Comparison of ENCODE assay signal across 8 cellular contexts in genomic region chr11:46826310-46827044, GRCh38. TPM values are rescaled to one million over a fixed set of nuclear protein-coding genes. Genes with fewer than 3 reads are reported as not detected.
DNase-seq lines count a peak whose midpoint lies in the region; ATAC-seq and TF ChIP-seq lines count a peak whose summit lies in the region.

No MANE protein-coding gene starts in this region.

- H3K27ac Mint-ChIP-seq in activated T-helper 17 cell treated with anti-CD3 and anti-CD28 coated beads, Interleukin-2, amount 50 U/mL, for 72 hours: peak overlapping the region; percentile 58
- peak overlapping the region in 4 of 6 donors; percentile 9 to 79 (median 63) for H3K27ac Mint-ChIP-seq in naive B cell
- peak overlapping the region; percentile 63 for H3K27ac Mint-ChIP-seq in stimulated activated effector memory CD8-positive, alpha-beta T cell treated with anti-CD3 and anti-CD28 coated beads, Interleukin-12 subunit alpha, Interleukin-12 subunit beta, amount 100 ng/mL, for 72 hours

- H3K4me1 Mint-ChIP-seq in activated T-helper 17 cell treated with anti-CD3 and anti-CD28 coated beads, Interleukin-2, amount 50 U/mL, for 72 hours: peaks cover 27% of the 10 kb centered on the region
- H3K4me1 Mint-ChIP-seq in naive B cell: peaks cover 15 to 19% (median 18%) of the 10 kb centered on the region in 3 donors
- H3K4me1 Mint-ChIP-seq in stimulated activated effector memory CD8-positive, alpha-beta T cell treated with anti-CD3 and anti-CD28 coated beads, Interleukin-12 subunit alpha, Interleukin-12 subunit beta, amount 100 ng/mL, for 72 hours: peaks cover 21% of the 10 kb centered on the region

- ATAC-seq in GM18861 (IDR thresholded peaks at IDR 0.05; ENCODE audit: unreplicated experiment): peak; percentile 81
- peak; percentile 98 for ATAC-seq in HG03108 (IDR thresholded peaks at IDR 0.05; ENCODE audit: unreplicated experiment)
- peak; percentile 99 for ATAC-seq in activated T-helper 17 cell treated with anti-CD3 and anti-CD28 coated beads, Interleukin-2, amount 50 U/mL, for 72 hours (replicated peaks)
- ATAC-seq in naive B cell (ENCODE audit: low read depth in 2 of 2): peak; percentile 100
- peak; percentile 100 for ATAC-seq in stimulated activated effector memory CD8-positive, alpha-beta T cell treated with anti-CD3 and anti-CD28 coated beads, Interleukin-12 subunit alpha, Interleukin-12 subunit beta, amount 100 ng/mL, for 72 hours

- DNase-seq in OCI-M1 (lab: John Stamatoyannopoulos, UW) (peak; percentile 89), fibroblast of mammary gland (ENCODE audit: low read depth) (peak; percentile 68), naive B cell (peak; percentile 69)
- peak; percentile 57 to 74 for DNase-seq in stimulated activated effector memory CD8-positive, alpha-beta T cell treated with anti-CD3 and anti-CD28 coated beads, Interleukin-12 subunit alpha, Interleukin-12 subunit beta, amount 100 ng/mL, for 72 hours (ENCODE audit: low spot score in 2 of 2)

- H3K9me3 Mint-ChIP-seq in activated T-helper 17 cell treated with anti-CD3 and anti-CD28 coated beads, Interleukin-2, amount 50 U/mL, for 72 hours: no peaks in the 10 kb centered on the region
- no peaks in the 10 kb centered on the region for H3K9me3 Mint-ChIP-seq in naive B cell
- H3K9me3 Mint-ChIP-seq in stimulated activated effector memory CD8-positive, alpha-beta T cell treated with anti-CD3 and anti-CD28 coated beads, Interleukin-12 subunit alpha, Interleukin-12 subunit beta, amount 100 ng/mL, for 72 hours: no peaks in the 10 kb centered on the region

- peak overlapping the region; percentile 69 for H3K4me3 ChIP-seq in fibroblast of mammary gland (ENCODE audit: control insufficient read depth, low read depth, low read length)

- no peaks in the 10 kb centered on the region for H3K36me3 Mint-ChIP-seq in activated T-helper 17 cell treated with anti-CD3 and anti-CD28 coated beads, Interleukin-2, amount 50 U/mL, for 72 hours (ENCODE audit: low read depth)
- H3K36me3 Mint-ChIP-seq in naive B cell: no peaks in the 10 kb centered on the region
- no peaks in the 10 kb centered on the region for H3K36me3 Mint-ChIP-seq in stimulated activated effector memory CD8-positive, alpha-beta T cell treated with anti-CD3 and anti-CD28 coated beads, Interleukin-12 subunit alpha, Interleukin-12 subunit beta, amount 100 ng/mL, for 72 hours

- H3K27me3 Mint-ChIP-seq in activated T-helper 17 cell treated with anti-CD3 and anti-CD28 coated beads, Interleukin-2, amount 50 U/mL, for 72 hours: no peaks in the 10 kb centered on the region
- H3K27me3 Mint-ChIP-seq in naive B cell: no peaks in the 10 kb centered on the region

- H3K27ac ChIP-seq in 22Rv1: peak overlapping the region; percentile 57

- TF ChIP-seq CTCF in 22Rv1 (IDR thresholded peaks at IDR 0.05) (peak; percentile 22), fibroblast of mammary gland (conservative IDR thresholded peaks at IDR 0.05; ENCODE audit: control insufficient read depth, insufficient read depth, low read depth, low read length) (no peak)

- peak overlapping the region; percentile 66 for H3K4me3 Mint-ChIP-seq in activated T-helper 17 cell treated with anti-CD3 and anti-CD28 coated beads, Interleukin-2, amount 50 U/mL, for 72 hours
- peak overlapping the region; percentile 80 to 92 (median 87) for H3K4me3 Mint-ChIP-seq in naive B cell
- H3K4me3 Mint-ChIP-seq in stimulated activated effector memory CD8-positive, alpha-beta T cell treated with anti-CD3 and anti-CD28 coated beads, Interleukin-12 subunit alpha, Interleukin-12 subunit beta, amount 100 ng/mL, for 72 hours: peak overlapping the region; percentile 74

RNA-seq across cellular contexts. Expression of gene CKAP5, which starts 19.6 kb away (rescaled TPM):
- total RNA-seq in activated T-helper 17 cell treated with anti-CD3 and anti-CD28 coated beads, Interleukin-2, amount 50 U/mL, for 72 hours: 100 to 1,000 TPM; 104 to 140 TPM
- 10 to 100 TPM in 2 of 6 donors, 1 to 10 TPM in 3, not detected in 1; 6.7 to 16.0 (median 9.8) TPM for polyA plus RNA-seq in naive B cell (ENCODE audit: low read depth in 6 of 6)

Comparison
In these comparisons a context has a peak if more than half of its experiments do, and no peak if none do; other contexts are left out.
1. Peak in every context shown above with its lines: DNase-seq, ATAC-seq, H3K4me3 ChIP-seq and H3K27ac ChIP-seq.